Comparison of ENCODE assay signal across 1 cellular context in the genomic region with DNA sequence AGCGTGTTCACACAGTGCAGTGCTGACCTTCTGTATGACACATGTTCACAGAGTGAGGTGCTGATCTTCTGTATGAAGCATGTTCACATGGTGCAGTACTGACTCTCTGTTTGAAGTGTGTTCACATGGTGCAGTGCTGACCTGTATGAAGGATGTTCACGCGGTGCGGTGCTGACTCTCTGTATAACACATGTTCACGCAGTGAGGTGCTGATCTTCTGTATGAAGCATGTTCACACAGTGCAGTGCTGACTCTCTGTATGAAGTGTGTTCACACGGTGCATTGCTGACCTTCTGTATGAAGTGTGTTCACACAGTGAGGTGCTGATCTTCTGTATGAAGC.
TF ChIP-seq lines count a peak whose summit lies in the region.

No MANE protein-coding gene starts in this region.

TF ChIP-seq in HCT116, 20 proteins besides CTCF, POLR2A, EP300 and RAD21:
- TF ChIP-seq, protein P1, sequence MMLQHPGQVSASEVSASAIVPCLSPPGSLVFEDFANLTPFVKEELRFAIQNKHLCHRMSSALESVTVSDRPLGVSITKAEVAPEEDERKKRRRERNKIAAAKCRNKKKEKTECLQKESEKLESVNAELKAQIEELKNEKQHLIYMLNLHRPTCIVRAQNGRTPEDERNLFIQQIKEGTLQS (IDR thresholded peaks at IDR 0.05), result no peak
- TF ChIP-seq SP1 (IDR thresholded peaks at IDR 0.05; ENCODE audit: low read depth) (no peak), FOSL1 (IDR thresholded peaks at IDR 0.05; ENCODE audit: low read depth) (no peak), EZH2 (IDR thresholded peaks at IDR 0.05) (no peak), ZFX (IDR thresholded peaks at IDR 0.05) (no peak), POLR2AphosphoS5 (IDR thresholded peaks at IDR 0.05; ENCODE audit: low read depth, low read length) (no peak), YY1 (IDR thresholded peaks at IDR 0.05; ENCODE audit: extremely low read depth, insufficient replicate concordance, low read depth, low read length) (no peak), JUND (IDR thresholded peaks at IDR 0.05) (no peak), CEBPB (IDR thresholded peaks at IDR 0.05; ENCODE audit: low read depth) (no peak), EZH2phosphoT487 (IDR thresholded peaks at IDR 0.05; ENCODE audit: borderline replicate concordance) (no peak), EGR1 (IDR thresholded peaks at IDR 0.05; ENCODE audit: low read depth) (no peak), ELF1 (IDR thresholded peaks at IDR 0.05; ENCODE audit: borderline replicate concordance, low read depth) (no peak)
- TF ChIP-seq, protein P2, sequence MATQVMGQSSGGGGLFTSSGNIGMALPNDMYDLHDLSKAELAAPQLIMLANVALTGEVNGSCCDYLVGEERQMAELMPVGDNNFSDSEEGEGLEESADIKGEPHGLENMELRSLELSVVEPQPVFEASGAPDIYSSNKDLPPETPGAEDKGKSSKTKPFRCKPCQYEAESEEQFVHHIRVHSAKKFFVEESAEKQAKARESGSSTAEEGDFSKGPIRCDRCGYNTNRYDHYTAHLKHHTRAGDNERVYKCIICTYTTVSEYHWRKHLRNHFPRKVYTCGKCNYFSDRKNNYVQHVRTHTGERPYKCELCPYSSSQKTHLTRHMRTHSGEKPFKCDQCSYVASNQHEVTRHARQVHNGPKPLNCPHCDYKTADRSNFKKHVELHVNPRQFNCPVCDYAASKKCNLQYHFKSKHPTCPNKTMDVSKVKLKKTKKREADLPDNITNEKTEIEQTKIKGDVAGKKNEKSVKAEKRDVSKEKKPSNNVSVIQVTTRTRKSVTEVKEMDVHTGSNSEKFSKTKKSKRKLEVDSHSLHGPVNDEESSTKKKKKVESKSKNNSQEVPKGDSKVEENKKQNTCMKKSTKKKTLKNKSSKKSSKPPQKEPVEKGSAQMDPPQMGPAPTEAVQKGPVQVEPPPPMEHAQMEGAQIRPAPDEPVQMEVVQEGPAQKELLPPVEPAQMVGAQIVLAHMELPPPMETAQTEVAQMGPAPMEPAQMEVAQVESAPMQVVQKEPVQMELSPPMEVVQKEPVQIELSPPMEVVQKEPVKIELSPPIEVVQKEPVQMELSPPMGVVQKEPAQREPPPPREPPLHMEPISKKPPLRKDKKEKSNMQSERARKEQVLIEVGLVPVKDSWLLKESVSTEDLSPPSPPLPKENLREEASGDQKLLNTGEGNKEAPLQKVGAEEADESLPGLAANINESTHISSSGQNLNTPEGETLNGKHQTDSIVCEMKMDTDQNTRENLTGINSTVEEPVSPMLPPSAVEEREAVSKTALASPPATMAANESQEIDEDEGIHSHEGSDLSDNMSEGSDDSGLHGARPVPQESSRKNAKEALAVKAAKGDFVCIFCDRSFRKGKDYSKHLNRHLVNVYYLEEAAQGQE (IDR thresholded peaks at IDR 0.05; ENCODE audit: low read depth), result no peak
- TF ChIP-seq, protein P3, sequence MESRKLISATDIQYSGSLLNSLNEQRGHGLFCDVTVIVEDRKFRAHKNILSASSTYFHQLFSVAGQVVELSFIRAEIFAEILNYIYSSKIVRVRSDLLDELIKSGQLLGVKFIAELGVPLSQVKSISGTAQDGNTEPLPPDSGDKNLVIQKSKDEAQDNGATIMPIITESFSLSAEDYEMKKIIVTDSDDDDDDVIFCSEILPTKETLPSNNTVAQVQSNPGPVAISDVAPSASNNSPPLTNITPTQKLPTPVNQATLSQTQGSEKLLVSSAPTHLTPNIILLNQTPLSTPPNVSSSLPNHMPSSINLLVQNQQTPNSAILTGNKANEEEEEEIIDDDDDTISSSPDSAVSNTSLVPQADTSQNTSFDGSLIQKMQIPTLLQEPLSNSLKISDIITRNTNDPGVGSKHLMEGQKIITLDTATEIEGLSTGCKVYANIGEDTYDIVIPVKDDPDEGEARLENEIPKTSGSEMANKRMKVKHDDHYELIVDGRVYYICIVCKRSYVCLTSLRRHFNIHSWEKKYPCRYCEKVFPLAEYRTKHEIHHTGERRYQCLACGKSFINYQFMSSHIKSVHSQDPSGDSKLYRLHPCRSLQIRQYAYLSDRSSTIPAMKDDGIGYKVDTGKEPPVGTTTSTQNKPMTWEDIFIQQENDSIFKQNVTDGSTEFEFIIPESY (IDR thresholded peaks at IDR 0.05; ENCODE audit: extremely low read depth, insufficient replicate concordance, low read length), result no peak
- TF ChIP-seq, protein P4, sequence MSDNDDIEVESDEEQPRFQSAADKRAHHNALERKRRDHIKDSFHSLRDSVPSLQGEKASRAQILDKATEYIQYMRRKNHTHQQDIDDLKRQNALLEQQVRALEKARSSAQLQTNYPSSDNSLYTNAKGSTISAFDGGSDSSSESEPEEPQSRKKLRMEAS (IDR thresholded peaks at IDR 0.05), result no peak
